In genomic region chrX:130060122-130061069, GRCh38 we compare ENCODE assay signal across 1 cellular context.
TF ChIP-seq lines count a peak whose summit lies in the region.

No MANE protein-coding gene starts in this region.

TF ChIP-seq in GM12878, 131 proteins besides CTCF, POLR2A, EP300 and RAD21 (continued from another document):
- 0 out of 2 replicates have a peak, but pooled peaks have one; percentile 22 for TF ChIP-seq ZNF687 (IDR thresholded peaks at IDR 0.05)
- peak; percentile 87 for TF ChIP-seq YY1 (IDR thresholded peaks at IDR 0.05; ENCODE audit: low read depth, low read length)
- no peak for TF ChIP-seq TCF12 (IDR thresholded peaks at IDR 0.05; ENCODE audit: low read depth, low read length)
- no peak for TF ChIP-seq POLR2AphosphoS5 (IDR thresholded peaks at IDR 0.05; ENCODE audit: low read length)
- no peak; the same call in 1 of the 2 replicates for TF ChIP-seq MAX (IDR thresholded peaks at IDR 0.05; ENCODE audit: low read depth, low read length)
- TF ChIP-seq SMARCA5 (IDR thresholded peaks at IDR 0.05): peak; percentile 38; the same call in 1 of the 2 replicates
- TF ChIP-seq TBL1XR1 (IDR thresholded peaks at IDR 0.05; ENCODE audit: low read depth, low read length): no peak
- TF ChIP-seq RELA (IDR thresholded peaks at IDR 0.05; ENCODE audit: borderline replicate concordance, partially characterized antibody): no peak
TF ChIP-seq in GM12878: peak in this region for 6.
